8 cellular contexts compared by ENCODE assay signal in the genomic region with DNA sequence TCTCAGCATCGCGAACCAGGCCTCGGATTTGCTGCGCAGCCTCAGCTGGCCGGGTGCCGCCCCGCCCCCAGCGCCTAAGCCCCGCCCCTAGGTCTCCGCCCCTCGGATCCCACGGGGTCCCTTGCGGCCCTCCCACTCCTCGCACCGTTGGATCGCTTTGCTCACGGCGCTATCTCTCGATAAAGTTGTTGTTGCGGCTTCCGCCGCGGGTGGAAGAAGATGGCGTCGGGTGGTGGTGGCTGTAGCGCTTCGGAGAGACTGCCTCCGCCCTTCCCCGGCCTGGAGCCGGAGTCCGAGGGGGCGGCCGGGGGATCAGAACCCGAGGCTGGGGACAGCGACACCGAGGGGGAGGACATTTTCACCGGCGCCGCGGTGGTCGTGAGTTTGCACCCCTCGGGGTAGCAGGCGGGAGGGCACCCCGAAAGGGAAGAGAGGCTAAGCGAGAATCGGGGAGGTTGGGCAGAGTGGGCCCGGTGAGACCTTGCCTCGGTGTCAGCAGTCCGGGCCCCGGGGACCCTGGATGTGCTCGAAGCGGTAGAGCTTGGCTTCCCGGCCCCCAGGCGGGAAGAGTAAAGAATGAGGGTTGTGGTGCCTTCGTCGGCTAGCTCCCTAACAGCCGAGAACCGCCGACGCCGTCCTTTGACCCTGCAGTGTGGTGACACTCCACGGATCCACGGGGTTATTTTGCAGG. TPM values are rescaled to one million over a fixed set of nuclear protein-coding genes. Genes with fewer than 3 reads are reported as not detected.
DNase-seq lines count a peak whose midpoint lies in the region; ATAC-seq, FAIRE-seq and TF ChIP-seq lines count a peak whose summit lies in the region.

A gene with protein sequence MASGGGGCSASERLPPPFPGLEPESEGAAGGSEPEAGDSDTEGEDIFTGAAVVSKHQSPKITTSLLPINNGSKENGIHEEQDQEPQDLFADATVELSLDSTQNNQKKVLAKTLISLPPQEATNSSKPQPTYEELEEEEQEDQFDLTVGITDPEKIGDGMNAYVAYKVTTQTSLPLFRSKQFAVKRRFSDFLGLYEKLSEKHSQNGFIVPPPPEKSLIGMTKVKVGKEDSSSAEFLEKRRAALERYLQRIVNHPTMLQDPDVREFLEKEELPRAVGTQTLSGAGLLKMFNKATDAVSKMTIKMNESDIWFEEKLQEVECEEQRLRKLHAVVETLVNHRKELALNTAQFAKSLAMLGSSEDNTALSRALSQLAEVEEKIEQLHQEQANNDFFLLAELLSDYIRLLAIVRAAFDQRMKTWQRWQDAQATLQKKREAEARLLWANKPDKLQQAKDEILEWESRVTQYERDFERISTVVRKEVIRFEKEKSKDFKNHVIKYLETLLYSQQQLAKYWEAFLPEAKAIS (plus strand): TSS at position 188 of the 691 bp plus-strand sequence. CDS start 32 bp downstream, at position 220.

- ATAC-seq in HG02759 (IDR thresholded peaks at IDR 0.05; ENCODE audit: unreplicated experiment) (peak; percentile 51), T-cell (replicated peaks in 1 of 4) (peak; percentile 79 to 85 (median 82)), Right ventricle myocardium superior (ENCODE audit: poor library complexity) (peak; percentile 82), pancreas (peak; percentile 76 to 85 (median 80))

- peak within 1 kb of the TSS; percentile 94 to 100 for H3K27ac Mint-ChIP-seq in T-cell

- DNase-seq in GM06990 (ENCODE audit: extremely low read depth, insufficient read length) (peak; percentile 96), NCI-H146 treated with DMSO at 0.1 percent for 48 hours (lab: John Stamatoyannopoulos, UW; ENCODE audit: unreplicated experiment) (peak; percentile 63), T-cell (peak; percentile 91 to 99 (median 95)), adipocyte (ENCODE audit: low read depth) (peak; percentile 98), Right ventricle myocardium superior (peak; percentile 96), pancreas (peak; percentile 94 to 97 (median 96))

- peak within 1 kb of the TSS; percentile 99 for H3K4me3 Mint-ChIP-seq in T-cell

- CTCF ChIA-PET in T-cell (lab: Charles Lee) = interaction anchor here (0.5 to 1.2 kb wide), 3 partner anchors 9 to 58 kb away, joined by 3 to 6 read pairs (median 3); no protein-coding TSS in a partner anchor

- H3K36me3 ChIP-seq in GM06990 (ENCODE audit: control insufficient read depth, insufficient read depth, low read length) (no peaks in the 10 kb centered on the region), adipocyte (ENCODE audit: control insufficient read depth, insufficient read depth, low read length, severe bottlenecking) (no peaks in the 10 kb centered on the region), pancreas (no peaks in the 10 kb centered on the region), thymus (ENCODE audit: control insufficient read depth, insufficient read depth) (no peaks in the 10 kb centered on the region)

- no peaks in the 10 kb centered on the region for H3K9me3 Mint-ChIP-seq in T-cell

- H3K9ac ChIP-seq in adipocyte (ENCODE audit: low read length) = peak within 1 kb of the TSS; percentile 92

- H3K27ac ChIP-seq in pancreas (peak within 1 kb of the TSS; percentile 59 to 85 (median 70)), thymus (ENCODE audit: low read depth) (peak within 1 kb of the TSS; percentile 86)

- H3K9me3 ChIP-seq in adipocyte (ENCODE audit: control insufficient read depth, low read length) (no peaks in the 10 kb centered on the region), pancreas (no peaks in the 10 kb centered on the region), thymus (ENCODE audit: control insufficient read depth) (no peaks in the 10 kb centered on the region)

- no peaks in the 10 kb centered on the region for H3K27me3 Mint-ChIP-seq in T-cell

- POLR2A ChIA-PET in T-cell (lab: Charles Lee) = interaction anchor here (0.6 kb wide), 2 partner anchors 255 to 494 kb away, joined by 3 to 9 read pairs; no protein-coding TSS in a partner anchor

- intact Hi-C loops in Right ventricle myocardium superior (cut with DNase I) = loop anchor here (5.0 kb wide), 1 partner anchor 56 kb away; a partner anchor contains a TSS
- intact Hi-C loops in pancreas (cut with DNase I) = no loop called here

- peaks cover 79 to 84% (median 80%) of the 10 kb centered on the region in 3 donors for H3K4me1 Mint-ChIP-seq in T-cell

- WGBS in pancreas, 2 donors = 0% methylated on average over 62 to 63 of the region's 63 CpGs
- WGBS in thymus = under 1% methylated on average over 63 of the region's 63 CpGs

- no peaks in the 10 kb centered on the region for H3K27me3 ChIP-seq in GM06990 (replicated peaks; ENCODE audit: control insufficient read depth, insufficient read depth, low read length)
- no peaks in the 10 kb centered on the region for H3K27me3 ChIP-seq in adipocyte (replicated peaks; ENCODE audit: control insufficient read depth, insufficient read depth, low read length)
- H3K27me3 ChIP-seq in pancreas = no peaks in the 10 kb centered on the region
- H3K27me3 ChIP-seq in thymus (ENCODE audit: control insufficient read depth, insufficient read depth) = no peaks in the 10 kb centered on the region

- H3K4me1 ChIP-seq in adipocyte (ENCODE audit: control insufficient read depth, insufficient read depth, low read length) (peaks cover 57% of the 10 kb centered on the region), pancreas (peaks cover 1 to 46% (median 35%) of the 10 kb centered on the region in 3 donors), thymus (ENCODE audit: control insufficient read depth, insufficient read depth, low read length) (peaks cover 19% of the 10 kb centered on the region)

- H3K4me3 ChIP-seq in GM06990 (replicated peaks; ENCODE audit: low read depth, low read length) (peak within 1 kb of the TSS; percentile 89), adipocyte (ENCODE audit: low read length) (peak within 1 kb of the TSS; percentile 94), pancreas (peak within 1 kb of the TSS; percentile 67 to 97 (median 87)), thymus (ENCODE audit: low read length) (peak within 1 kb of the TSS; percentile 95)

- TF ChIP-seq CTCF in GM06990 (IDR thresholded peaks at IDR 0.05; ENCODE audit: insufficient read depth, low read length, poor library complexity, severe bottlenecking) (no peak), pancreas (IDR thresholded peaks at IDR 0.05) (no peak)

- H3K36me3 Mint-ChIP-seq in T-cell = peaks cover 8% of the 10 kb centered on the region

- no peak for FAIRE-seq in pancreas (lab: Jason Lieb, UNC)

RNA-seq across cellular contexts. Expression of the gene that starts here (rescaled TPM):
- total RNA-seq in T-cell = 100 to 1,000 TPM in 4 of 5 donors, 10 to 100 TPM in 1; 98.8 to 168 (median 152) TPM
- 86.3 TPM for total RNA-seq in Right ventricle myocardium superior
- total RNA-seq in pancreas = 10 to 100 TPM; 41.3 to 82.4 (median 49.5) TPM
- polyA plus RNA-seq in pancreas = 10 to 100 TPM; 32.9 to 36.6 TPM
- 85.6 TPM for polyA plus RNA-seq in thymus

Comparison
In these comparisons a context has a peak if more than half of its experiments do, and no peak if none do; other contexts are left out.
1. Peak in every context shown above with its lines: DNase-seq, ATAC-seq, H3K4me3 ChIP-seq and H3K27ac ChIP-seq.